13 cellular contexts compared by ENCODE assay signal in genomic region chr2:46257476-46257875, GRCh38. TPM values are rescaled to one million over a fixed set of nuclear protein-coding genes. Genes with fewer than 3 reads are reported as not detected.
DNase-seq lines count a peak whose midpoint lies in the region; ATAC-seq and TF ChIP-seq lines count a peak whose summit lies in the region.
"Had no signal": no experiment of that assay in that cellular context is flagged by ENCODE, and none has a peak within 500 bp of the region (broad histone marks: within the 10 kb centered on the region; RNA-seq: fewer than 3 reads in every experiment).

No MANE protein-coding gene starts in this region.

- peaks cover 3% of the 10 kb centered on the region for H3K4me1 Mint-ChIP-seq in T-helper 2 cell treated with Interferon-gamma antibody and Interleukin-4, amounts not matched to agents 5 μg/mL and 100 μg/mL, for 36 hours (ENCODE audit: low read depth)
- H3K4me1 Mint-ChIP-seq in activated CD4-positive, alpha-beta T cell treated with anti-CD3 and anti-CD28 coated beads, Interleukin-2, amount 10 ng/mL, durations not matched to agents 7 days and 5 days = peaks cover 4% of the 10 kb centered on the region

- TF ChIP-seq POLR2A in gastroesophageal sphincter (IDR thresholded peaks at IDR 0.05) = no peak

- no peaks in the 10 kb centered on the region for H3K36me3 Mint-ChIP-seq in T-helper 2 cell treated with Interferon-gamma antibody and Interleukin-4, amounts not matched to agents 5 μg/mL and 100 μg/mL, for 36 hours (ENCODE audit: low read depth)
- no peaks in the 10 kb centered on the region for H3K36me3 Mint-ChIP-seq in activated CD4-positive, alpha-beta T cell treated with anti-CD3 and anti-CD28 coated beads, Interleukin-2, amount 10 ng/mL, durations not matched to agents 7 days and 5 days (ENCODE audit: low read depth)

- 47 to 67% methylated on average over 4 of the region's 4 CpGs for WGBS in gastroesophageal sphincter (ENCODE audit: low coverage in 1 of 2), 2 donors

- TF ChIP-seq EP300 in gastroesophageal sphincter (IDR thresholded peaks at IDR 0.05) = no peak

- POLR2A ChIA-PET in activated CD4-positive, alpha-beta T cell treated with anti-CD3 and anti-CD28 coated beads, Interleukin-2, amount 10 ng/mL, durations not matched to agents 7 days and 5 days (lab: Charles Lee) = no interaction called here

- H3K9me3 ChIP-seq in gastroesophageal sphincter = no peaks in the 10 kb centered on the region
- H3K9me3 ChIP-seq: BLaER1, ovary had no signal

- H3K9me3 Mint-ChIP-seq in T-helper 2 cell treated with Interferon-gamma antibody and Interleukin-4, amounts not matched to agents 5 μg/mL and 100 μg/mL, for 36 hours = no peaks in the 10 kb centered on the region
- H3K9me3 Mint-ChIP-seq in activated CD4-positive, alpha-beta T cell treated with anti-CD3 and anti-CD28 coated beads, Interleukin-2, amount 10 ng/mL, durations not matched to agents 7 days and 5 days = no peaks in the 10 kb centered on the region
- H3K9me3 Mint-ChIP-seq: central memory CD8-positive, alpha-beta T cell had no signal

- no peak for TF ChIP-seq CTCF in gastroesophageal sphincter (IDR thresholded peaks at IDR 0.05)

- H3K27ac ChIP-seq in gastroesophageal sphincter = peak overlapping the region in 1 of 4 donors; percentile 11
- H3K27ac ChIP-seq: BLaER1, ovary had no signal

- H3K4me3 ChIP-seq in gastroesophageal sphincter = no peak overlapping the region
- H3K4me3 ChIP-seq: BLaER1, ovary had no signal

- H3K4me1 ChIP-seq in gastroesophageal sphincter = peaks cover 0 to 20% (median 0%) of the 10 kb centered on the region in 3 donors

- no peaks in the 10 kb centered on the region for H3K36me3 ChIP-seq in gastroesophageal sphincter
- H3K36me3 ChIP-seq: BLaER1, ovary had no signal

- no peaks in the 10 kb centered on the region for H3K27me3 Mint-ChIP-seq in T-helper 2 cell treated with Interferon-gamma antibody and Interleukin-4, amounts not matched to agents 5 μg/mL and 100 μg/mL, for 36 hours (ENCODE audit: low read depth)
- H3K27me3 Mint-ChIP-seq in activated CD4-positive, alpha-beta T cell treated with anti-CD3 and anti-CD28 coated beads, Interleukin-2, amount 10 ng/mL, durations not matched to agents 7 days and 5 days = peaks cover 2% of the 10 kb centered on the region
- H3K27me3 Mint-ChIP-seq: central memory CD8-positive, alpha-beta T cell had no signal

- CTCF ChIA-PET in activated CD4-positive, alpha-beta T cell treated with anti-CD3 and anti-CD28 coated beads, Interleukin-2, amount 10 ng/mL, durations not matched to agents 7 days and 5 days (lab: Charles Lee) = no interaction called here

- ATAC-seq in gastroesophageal sphincter = peak; percentile 54
- ATAC-seq in HG03378 (IDR thresholded peaks at IDR 0.05; ENCODE audit: unreplicated experiment) = no peak

- no peak overlapping the region for H3K27ac Mint-ChIP-seq in T-helper 2 cell treated with Interferon-gamma antibody and Interleukin-4, amounts not matched to agents 5 μg/mL and 100 μg/mL, for 36 hours
- H3K27ac Mint-ChIP-seq in activated CD4-positive, alpha-beta T cell treated with anti-CD3 and anti-CD28 coated beads, Interleukin-2, amount 10 ng/mL, durations not matched to agents 7 days and 5 days = no peak overlapping the region

- no peaks in the 10 kb centered on the region for H3K27me3 ChIP-seq in gastroesophageal sphincter
- H3K27me3 ChIP-seq: BLaER1, ovary had no signal

- DNase-seq in AG08396 (ENCODE audit: low spot score) (peak; percentile 56), NCI-H1092 treated with DMSO at 0.1 percent for 48 hours (lab: John Stamatoyannopoulos, UW) (peak; percentile 88)
- no peak for DNase-seq in T-helper 2 cell treated with Interferon-gamma antibody and Interleukin-4, amounts not matched to agents 5 μg/mL and 100 μg/mL, for 36 hours (ENCODE audit: low spot score)
- DNase-seq in activated CD4-positive, alpha-beta T cell treated with anti-CD3 and anti-CD28 coated beads, Interleukin-2, amount 10 ng/mL, durations not matched to agents 7 days and 5 days = no peak
- DNase-seq in activated naive CD4-positive, alpha-beta T cell treated with Interleukin-2 at 50 U/mL for 16 hours = no peak
- DNase-seq: activated T-cell treated with anti-CD3 and anti-CD28 coated beads for 4 hours, NCI-H446 treated with DMSO at 0.1 percent for 48 hours, ovary had no signal

- no peak overlapping the region for H3K4me3 Mint-ChIP-seq in T-helper 2 cell treated with Interferon-gamma antibody and Interleukin-4, amounts not matched to agents 5 μg/mL and 100 μg/mL, for 36 hours
- H3K4me3 Mint-ChIP-seq in activated CD4-positive, alpha-beta T cell treated with anti-CD3 and anti-CD28 coated beads, Interleukin-2, amount 10 ng/mL, durations not matched to agents 7 days and 5 days = no peak overlapping the region
- H3K4me3 Mint-ChIP-seq: central memory CD8-positive, alpha-beta T cell had no signal

TF ChIP-seq in PFSK-1, 5 proteins besides CTCF, POLR2A, EP300 and RAD21:
- TF ChIP-seq REST (IDR thresholded peaks at IDR 0.05; ENCODE audit: insufficient read depth in 1 of 2, low read depth in 2 of 2, low read length in 2 of 2) (no peak), SIN3A (IDR thresholded peaks at IDR 0.05; ENCODE audit: borderline replicate concordance, insufficient read depth, low read length) (peak; percentile 90; the same call in 1 of the 2 replicates), TAF1 (IDR thresholded peaks at IDR 0.05; ENCODE audit: borderline replicate concordance, insufficient read depth, low read length) (no peak), FOXP2 (optimal IDR thresholded peaks at IDR 0.05; ENCODE audit: borderline replicate concordance, extremely low read depth, extremely low read length, insufficient read depth) (peak; percentile 90), POLR2AphosphoS5 (IDR thresholded peaks at IDR 0.05; ENCODE audit: low read depth, low read length) (no peak)
TF ChIP-seq in PFSK-1: peak in this region for 2.

RNA-seq across cellular contexts. Expression of gene EPAS1, which starts 39.7 kb away (rescaled TPM):
- polyA plus RNA-seq in PFSK-1 (2012; ENCODE audit: insufficient read length, low read depth) = 236 TPM
- 100 to 1,000 TPM; 101 to 152 (median 131) TPM for total RNA-seq in gastroesophageal sphincter
- 1 to 10 TPM; 6.9 to 7.9 TPM for total RNA-seq in activated CD4-positive, alpha-beta T cell treated with anti-CD3 and anti-CD28 coated beads, Interleukin-2, amount 10 ng/mL, durations not matched to agents 7 days and 5 days

Comparison
In these comparisons a context has a peak if more than half of its experiments do, and no peak if none do; other contexts are left out.
1. DNase-seq: peak in AG08396 (single experiment) and NCI-H1092 treated with DMSO at 0.1 percent for 48 hours (single experiment); none in T-helper 2 cell treated with Interferon-gamma antibody and Interleukin-4, amounts not matched to agents 5 μg/mL and 100 μg/mL, for 36 hours (single experiment), activated CD4-positive, alpha-beta T cell treated with anti-CD3 and anti-CD28 coated beads, Interleukin-2, amount 10 ng/mL, durations not matched to agents 7 days and 5 days (single experiment) and activated naive CD4-positive, alpha-beta T cell treated with Interleukin-2 at 50 U/mL for 16 hours (single experiment).
2. RNA of gene EPAS1, which starts 39.7 kb away (total RNA-seq): 101 to 152 TPM in gastroesophageal sphincter; 6.9 to 7.9 TPM in activated CD4-positive, alpha-beta T cell treated with anti-CD3 and anti-CD28 coated beads, Interleukin-2, amount 10 ng/mL, durations not matched to agents 7 days and 5 days; every median in the first group is over 10 times any median in the second.